ENCODE assay signal across 18 cellular contexts in the genomic region with DNA sequence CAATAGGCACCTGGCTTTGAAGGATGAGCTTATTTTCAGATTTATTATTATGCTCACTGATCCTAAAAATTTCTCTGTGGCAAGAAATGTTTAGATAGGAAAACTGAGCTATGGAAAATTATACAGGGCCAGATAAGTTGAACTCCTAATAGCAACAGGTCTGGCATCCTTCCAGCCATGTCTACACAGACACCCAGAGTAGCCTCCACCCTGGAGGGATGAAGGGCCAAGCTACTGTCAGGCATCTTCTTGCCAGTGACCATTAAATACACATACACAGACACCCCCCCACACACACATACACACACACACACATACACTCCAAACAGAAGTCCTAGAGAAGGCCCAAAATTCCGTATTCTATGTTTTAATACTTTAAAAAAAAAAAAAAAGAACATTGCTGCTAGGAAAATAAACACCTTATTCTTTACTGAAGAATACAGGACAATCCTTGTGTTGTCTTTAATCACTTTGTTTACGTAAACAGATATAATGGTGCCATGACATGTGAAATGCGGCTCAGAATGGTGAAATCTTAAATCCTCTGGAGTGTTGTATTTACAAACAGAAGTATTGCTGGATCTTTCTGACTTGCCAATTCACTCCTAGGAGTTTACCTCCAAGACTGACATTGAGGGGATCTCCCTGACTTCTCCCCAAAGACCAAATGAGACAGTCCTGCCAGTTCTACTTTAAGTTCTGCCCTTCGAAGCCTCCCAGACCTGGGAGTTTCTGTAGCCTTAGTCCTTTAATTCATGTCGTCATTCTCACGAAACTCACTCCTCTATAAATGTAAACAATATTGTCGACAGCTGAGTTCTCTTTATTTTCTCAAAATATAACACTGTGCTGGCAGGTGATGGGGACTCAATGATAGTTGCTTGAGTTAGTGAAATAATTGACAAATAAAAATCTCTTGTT.
DNase-seq lines count a peak whose midpoint lies in the region; TF ChIP-seq lines count a peak whose summit lies in the region.
"Had no signal": no experiment of that assay in that cellular context is flagged by ENCODE, and none has a peak within 500 bp of the region (broad histone marks: within the 10 kb centered on the region; RNA-seq: fewer than 3 reads in every experiment).

No MANE protein-coding gene starts in this region.

- H3K9me3 Mint-ChIP-seq in mesothelial cell of epicardium = no peaks in the 10 kb centered on the region
- no peaks in the 10 kb centered on the region for H3K9me3 Mint-ChIP-seq in activated CD4-positive, alpha-beta T cell treated with anti-CD3 and anti-CD28 coated beads, Interleukin-2, amount 10 ng/mL, durations not matched to agents 24 days and 14 days
- H3K9me3 Mint-ChIP-seq: activated naive CD8-positive, alpha-beta T cell treated with anti-CD3 and anti-CD28 coated beads, Interleukin-2, amount 10 ng/mL, durations not matched to agents 7 days and 5 days; activated T-helper 1 cell treated with anti-CD3 and anti-CD28 coated beads, Interleukin-12 subunit alpha, Interleukin-12 subunit beta, Interleukin-2, Interleukin-4 antibody, amounts not matched to agents 30 ng/mL and 10 ng/mL and 1 ng/mL, durations not matched to agents 14 hours and 24 hours and 36 hours; nephron progenitor cell had no signal

- H3K9me3 ChIP-seq in colonic mucosa (no peaks in the 10 kb centered on the region), tibial nerve (no peaks in the 10 kb centered on the region)
- H3K9me3 ChIP-seq: BLaER1 had no signal

- DNase-seq in NCI-H226 (peak; percentile 23), colonic mucosa (no peak), mesothelial cell of epicardium (ENCODE audit: low spot score in 2 of 2, unreplicated experiment in 2 of 2) (no peak), tibial nerve (ENCODE audit: low spot score in 2 of 2) (peak in 1 of 2 donors; percentile 44), ecto neural progenitor cell (ENCODE audit: low spot score) (no peak), GM20000 (ENCODE audit: low spot score) (no peak)
- no peak for DNase-seq in activated CD4-positive, alpha-beta T cell treated with anti-CD3 and anti-CD28 coated beads, Interleukin-2, amount 10 ng/mL, durations not matched to agents 24 days and 14 days
- DNase-seq: activated CD8-positive, alpha-beta memory T cell treated with anti-CD3 and anti-CD28 coated beads for 24 hours; activated naive CD8-positive, alpha-beta T cell treated with anti-CD3 and anti-CD28 coated beads, Interleukin-2, amount 10 ng/mL, durations not matched to agents 7 days and 5 days; NCI-H2081; NCI-H526 treated with DMSO at 0.1 percent for 48 hours; nephron progenitor cell; T-helper 1 cell; WERI-Rb-1 had no signal

- H3K27ac Mint-ChIP-seq in mesothelial cell of epicardium = peak overlapping the region; percentile 77
- H3K27ac Mint-ChIP-seq in activated CD4-positive, alpha-beta T cell treated with anti-CD3 and anti-CD28 coated beads, Interleukin-2, amount 10 ng/mL, durations not matched to agents 24 days and 14 days = no peak overlapping the region
- H3K27ac Mint-ChIP-seq: activated naive CD8-positive, alpha-beta T cell treated with anti-CD3 and anti-CD28 coated beads, Interleukin-2, amount 10 ng/mL, durations not matched to agents 7 days and 5 days; activated T-helper 1 cell treated with anti-CD3 and anti-CD28 coated beads, Interleukin-12 subunit alpha, Interleukin-12 subunit beta, Interleukin-2, Interleukin-4 antibody, amounts not matched to agents 30 ng/mL and 10 ng/mL and 1 ng/mL, durations not matched to agents 14 hours and 24 hours and 36 hours had no signal

- H3K36me3 Mint-ChIP-seq in mesothelial cell of epicardium = peaks cover 13% of the 10 kb centered on the region
- H3K36me3 Mint-ChIP-seq in activated CD4-positive, alpha-beta T cell treated with anti-CD3 and anti-CD28 coated beads, Interleukin-2, amount 10 ng/mL, durations not matched to agents 24 days and 14 days (ENCODE audit: low read depth) = no peaks in the 10 kb centered on the region
- H3K36me3 Mint-ChIP-seq: activated naive CD8-positive, alpha-beta T cell treated with anti-CD3 and anti-CD28 coated beads, Interleukin-2, amount 10 ng/mL, durations not matched to agents 7 days and 5 days had no signal

- no peak for TF ChIP-seq CTCF in colonic mucosa (IDR thresholded peaks at IDR 0.05)
- TF ChIP-seq CTCF in mesothelial cell of epicardium (IDR thresholded peaks at IDR 0.05; ENCODE audit: unreplicated experiment) = no peak
- TF ChIP-seq CTCF in tibial nerve (IDR thresholded peaks at IDR 0.05) = no peak
- TF ChIP-seq CTCF in GM20000 (IDR thresholded peaks at IDR 0.05; ENCODE audit: extremely low read depth, missing control alignments) = no peak

- no peaks in the 10 kb centered on the region for H3K27me3 Mint-ChIP-seq in mesothelial cell of epicardium (ENCODE audit: low read depth)
- H3K27me3 Mint-ChIP-seq in activated CD4-positive, alpha-beta T cell treated with anti-CD3 and anti-CD28 coated beads, Interleukin-2, amount 10 ng/mL, durations not matched to agents 24 days and 14 days = peaks cover 34% of the 10 kb centered on the region

- no peaks in the 10 kb centered on the region for H3K36me3 ChIP-seq in colonic mucosa
- peaks cover 0 to 14% (median 0%) of the 10 kb centered on the region in 3 donors for H3K36me3 ChIP-seq in tibial nerve
- H3K36me3 ChIP-seq: BLaER1, cardiac muscle cell, WERI-Rb-1 had no signal

- H3K9ac ChIP-seq in colonic mucosa (ENCODE audit: low read depth in 2 of 2, low read length in 2 of 2) = no peak overlapping the region
- H3K9ac ChIP-seq: BLaER1 had no signal

- no peak overlapping the region for H3K4me3 Mint-ChIP-seq in mesothelial cell of epicardium
- H3K4me3 Mint-ChIP-seq in activated CD4-positive, alpha-beta T cell treated with anti-CD3 and anti-CD28 coated beads, Interleukin-2, amount 10 ng/mL, durations not matched to agents 24 days and 14 days = no peak overlapping the region
- H3K4me3 Mint-ChIP-seq: activated naive CD8-positive, alpha-beta T cell treated with anti-CD3 and anti-CD28 coated beads, Interleukin-2, amount 10 ng/mL, durations not matched to agents 7 days and 5 days; activated T-helper 1 cell treated with anti-CD3 and anti-CD28 coated beads, Interleukin-12 subunit alpha, Interleukin-12 subunit beta, Interleukin-2, Interleukin-4 antibody, amounts not matched to agents 30 ng/mL and 10 ng/mL and 1 ng/mL, durations not matched to agents 14 hours and 24 hours and 36 hours; nephron progenitor cell had no signal

- peak overlapping the region; percentile 60 for H3K27ac ChIP-seq in colonic mucosa
- H3K27ac ChIP-seq in tibial nerve = peak overlapping the region in 3 of 4 donors; percentile 77 to 91 (median 91)
- H3K27ac ChIP-seq: BLaER1, cardiac muscle cell, WERI-Rb-1 had no signal

- TF ChIP-seq POLR2A in tibial nerve (IDR thresholded peaks at IDR 0.05) = no peak

- H3K27me3 ChIP-seq in colonic mucosa = no peaks in the 10 kb centered on the region
- no peaks in the 10 kb centered on the region for H3K27me3 ChIP-seq in tibial nerve
- H3K27me3 ChIP-seq: BLaER1, cardiac muscle cell had no signal

- TF ChIP-seq EP300 in tibial nerve (IDR thresholded peaks at IDR 0.05) = no peak

- 81 to 87% methylated on average over 7 of the region's 7 CpGs for WGBS in tibial nerve, 2 donors

- peaks cover 52% of the 10 kb centered on the region for H3K4me1 Mint-ChIP-seq in mesothelial cell of epicardium
- peaks cover 4% of the 10 kb centered on the region for H3K4me1 Mint-ChIP-seq in activated CD4-positive, alpha-beta T cell treated with anti-CD3 and anti-CD28 coated beads, Interleukin-2, amount 10 ng/mL, durations not matched to agents 24 days and 14 days

- no peaks in the 10 kb centered on the region for H3K4me1 ChIP-seq in colonic mucosa
- peaks cover 0 to 42% (median 11%) of the 10 kb centered on the region in 4 donors for H3K4me1 ChIP-seq in tibial nerve
- H3K4me1 ChIP-seq: BLaER1 had no signal

- H3K4me3 ChIP-seq in colonic mucosa (no peak overlapping the region), tibial nerve (no peak overlapping the region)
- H3K4me3 ChIP-seq: BLaER1, cardiac muscle cell, lung had no signal

- intact Hi-C loops in colonic mucosa (cut with DNase I) = no loop called here
- intact Hi-C loops in activated CD4-positive, alpha-beta T cell treated with anti-CD3 and anti-CD28 coated beads, Interleukin-2, amount 10 ng/mL, durations not matched to agents 24 days and 14 days (cut with micrococcal nuclease) = no loop called here
